ENCODE assay signal across 7 cellular contexts in genomic region chr22:25898707-25899365, GRCh38.
A peak's percentile ranks its signal among the peaks of the same experiment; 100 is the strongest.
DNase-seq lines count a peak whose midpoint lies in the region; ATAC-seq and TF ChIP-seq lines count a peak whose summit lies in the region.

No MANE protein-coding gene starts in this region.

- no peaks in the 10 kb centered on the region for H3K36me3 Mint-ChIP-seq in activated T-cell treated with anti-CD3 and anti-CD28 coated beads, Interleukin-2, amount 50 U/mL, for 72 hours (ENCODE audit: insufficient read depth in 2 of 2)

- DNase-seq in ELR (ENCODE audit: low read depth) (peak; percentile 5), HEK293T (ENCODE audit: extremely low spot score) (peak; percentile 41), RPMI8226 (peak; percentile 9), midbrain (lab: John Stamatoyannopoulos, UW) (peak; percentile 2), NCI-H526 treated with DMSO at 0.1 percent for 48 hours (lab: John Stamatoyannopoulos, UW) (no peak)
- no peak for DNase-seq in activated T-cell treated with anti-CD3 and anti-CD28 coated beads, Interleukin-2, amount 50 U/mL, for 72 hours

- no peaks in the 10 kb centered on the region for H3K9me3 Mint-ChIP-seq in activated T-cell treated with anti-CD3 and anti-CD28 coated beads, Interleukin-2, amount 50 U/mL, for 72 hours

- no peak overlapping the region for H3K4me3 Mint-ChIP-seq in activated T-cell treated with anti-CD3 and anti-CD28 coated beads, Interleukin-2, amount 50 U/mL, for 72 hours

- POLR2A ChIA-PET in HEK293T (lab: Yijun Ruan, JAX): no interaction called here

- no peaks in the 10 kb centered on the region for H3K4me1 Mint-ChIP-seq in activated T-cell treated with anti-CD3 and anti-CD28 coated beads, Interleukin-2, amount 50 U/mL, for 72 hours (ENCODE audit: low read depth)

- H3K27ac Mint-ChIP-seq in activated T-cell treated with anti-CD3 and anti-CD28 coated beads, Interleukin-2, amount 50 U/mL, for 72 hours: no peak overlapping the region

- CTCF ChIA-PET in HEK293T (lab: Yijun Ruan, JAX): no interaction called here

- ATAC-seq in activated T-cell treated with anti-CD3 and anti-CD28 coated beads, Interleukin-2, amount 50 U/mL, for 72 hours (replicated peaks in 1 of 2): no peak
- no peak for ATAC-seq in GM19452 (IDR thresholded peaks at IDR 0.05; ENCODE audit: unreplicated experiment)

- peaks cover 11% of the 10 kb centered on the region for H3K27me3 Mint-ChIP-seq in activated T-cell treated with anti-CD3 and anti-CD28 coated beads, Interleukin-2, amount 50 U/mL, for 72 hours (ENCODE audit: low read depth)

TF ChIP-seq in HEK293T, 16 proteins besides CTCF, POLR2A, EP300 and RAD21:
- TF ChIP-seq ARNT (IDR thresholded peaks at IDR 0.05) (no peak), NFRKB (IDR thresholded peaks at IDR 0.05) (no peak), PKNOX1 (IDR thresholded peaks at IDR 0.05) (no peak), ZNF384 (IDR thresholded peaks at IDR 0.05) (no peak), CTBP1 (IDR thresholded peaks at IDR 0.05; ENCODE audit: borderline replicate concordance) (no peak), TARDBP (IDR thresholded peaks at IDR 0.05) (no peak), SP1 (IDR thresholded peaks at IDR 0.05) (no peak), ELF4 (IDR thresholded peaks at IDR 0.05) (no peak), SUZ12 (IDR thresholded peaks at IDR 0.05) (no peak), FOXM1 (IDR thresholded peaks at IDR 0.05; ENCODE audit: borderline replicate concordance) (no peak), BHLHE40 (IDR thresholded peaks at IDR 0.05; ENCODE audit: borderline replicate concordance) (no peak), FOXA1 (IDR thresholded peaks at IDR 0.05) (no peak), FOXK2 (IDR thresholded peaks at IDR 0.05) (no peak), LEF1 (IDR thresholded peaks at IDR 0.05; ENCODE audit: borderline replicate concordance) (no peak), L3MBTL2 (conservative IDR thresholded peaks at IDR 0.05) (no peak), HDGF (IDR thresholded peaks at IDR 0.05; ENCODE audit: borderline replicate concordance) (no peak)

Comparison
In these comparisons a context has a peak if more than half of its experiments do, and no peak if none do; other contexts are left out.
1. DNase-seq: peak in ELR (single experiment), HEK293T (single experiment), RPMI8226 (single experiment) and midbrain (single experiment); none in activated T-cell treated with anti-CD3 and anti-CD28 coated beads, Interleukin-2, amount 50 U/mL, for 72 hours (0 of 2) and NCI-H526 treated with DMSO at 0.1 percent for 48 hours (single experiment).